Comparison of ENCODE assay signal across 8 cellular contexts in genomic region chr11:17352925-17353227, GRCh38. TPM values are rescaled to one million over a fixed set of nuclear protein-coding genes. Genes with fewer than 3 reads are reported as not detected.
A peak's percentile ranks its signal among the peaks of the same experiment; 100 is the strongest.
DNase-seq lines count a peak whose midpoint lies in the region; ATAC-seq and TF ChIP-seq lines count a peak whose summit lies in the region.

No MANE protein-coding gene starts in this region.

- H3K4me3 ChIP-seq in LNCaP clone FGC (ENCODE audit: low read depth, low read length), result peak overlapping the region; percentile 64

- peaks cover 11% of the 10 kb centered on the region for H3K27me3 Mint-ChIP-seq in memory B cell

- TF ChIP-seq CTCF in LNCaP clone FGC (IDR thresholded peaks at IDR 0.05; ENCODE audit: control insufficient read depth, extremely low read depth, insufficient read depth), result no peak

- peak overlapping the region; percentile 46 for H3K27ac Mint-ChIP-seq in memory B cell

- DNase-seq in A172 (ENCODE audit: low spot score) (peak; percentile 18), LNCaP clone FGC (ENCODE audit: low read depth) (no peak), ecto neural progenitor cell (ENCODE audit: low spot score) (peak; percentile 53), memory B cell (ENCODE audit: low spot score in 2 of 2) (peak in 1 of 2 donors; percentile 28), T1000 (lab: John Stamatoyannopoulos, UW) (no peak)
- DNase-seq in activated CD4-positive, alpha-beta T cell treated with anti-CD3 and anti-CD28 coated beads for 48 hours, result peak; percentile 61

- H3K36me3 Mint-ChIP-seq in memory B cell, result no peaks in the 10 kb centered on the region

- H3K4me1 Mint-ChIP-seq in memory B cell, result peaks cover 20% of the 10 kb centered on the region

- ATAC-seq in GM18868 (IDR thresholded peaks at IDR 0.05; ENCODE audit: unreplicated experiment), result peak; percentile 43
- peak; percentile 13 for ATAC-seq in memory B cell (ENCODE audit: low read depth)

- H3K4me3 Mint-ChIP-seq in memory B cell, result peak overlapping the region; percentile 78

- peak overlapping the region; percentile 52 for H3K27ac ChIP-seq in temporal lobe (ENCODE audit: low read depth, low read length)

- H3K9me3 Mint-ChIP-seq in memory B cell, result no peaks in the 10 kb centered on the region

RNA-seq across cellular contexts. Expression of gene NCR3LG1, which starts 1.3 kb away (rescaled TPM):
- total RNA-seq in A172 (2014; rRNA removed; shearing (Covaris generic)), result 0.34 and 0.52 TPM in 2 replicates
- total RNA-seq in temporal lobe, result 11.8 TPM

RNA-seq across cellular contexts. Expression of gene KCNJ11, which starts 35.6 kb away (rescaled TPM):
- total RNA-seq in A172 (2014; rRNA removed; shearing (Covaris generic)), result 0.09 and 0.26 TPM in 2 replicates
- total RNA-seq in temporal lobe, result 5.7 TPM

Comparison
In these comparisons a context has a peak if more than half of its experiments do, and no peak if none do; other contexts are left out.
1. DNase-seq: peak in A172 (single experiment), activated CD4-positive, alpha-beta T cell treated with anti-CD3 and anti-CD28 coated beads for 48 hours (single experiment) and ecto neural progenitor cell (single experiment); none in LNCaP clone FGC (single experiment) and T1000 (single experiment).